ENCODE assay signal across 9 cellular contexts in the genomic region with DNA sequence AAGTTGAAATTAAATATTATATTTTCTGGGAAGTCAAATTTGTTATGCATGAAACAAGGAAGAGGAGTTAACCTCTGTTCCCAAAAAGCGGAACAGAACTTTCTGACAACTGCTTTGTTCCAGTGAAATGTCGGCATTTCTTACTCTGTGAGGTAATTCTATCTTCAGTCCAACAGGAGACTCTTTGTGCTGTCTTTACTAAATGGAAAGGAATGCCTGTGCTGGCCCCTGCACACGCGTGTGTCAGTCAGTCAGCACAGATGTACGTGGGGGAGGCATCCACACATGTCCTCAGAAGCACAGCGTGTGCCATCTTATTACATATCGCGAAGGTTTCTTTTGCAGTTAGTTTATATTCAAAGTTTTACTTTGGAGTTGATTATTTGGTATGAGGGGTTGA. TPM values are rescaled to one million over a fixed set of nuclear protein-coding genes. Genes with fewer than 3 reads are reported as not detected.
DNase-seq lines count a peak whose midpoint lies in the region; ATAC-seq lines count a peak whose summit lies in the region.
"Had no signal": no experiment of that assay in that cellular context is flagged by ENCODE, and none has a peak within 500 bp of the region (broad histone marks: within the 10 kb centered on the region; RNA-seq: fewer than 3 reads in every experiment).

No MANE protein-coding gene starts in this region.

- no peaks in the 10 kb centered on the region for H3K27me3 ChIP-seq in effector memory CD4-positive, alpha-beta T cell (replicated peaks; ENCODE audit: control insufficient read depth, insufficient read depth, low read length, poor library complexity, severe bottlenecking)

- ATAC-seq in left cardiac atrium (peak; percentile 35 to 76), HG03175 (IDR thresholded peaks at IDR 0.05; ENCODE audit: unreplicated experiment) (no peak)
- ATAC-seq in activated naive CD8-positive, alpha-beta T cell treated with anti-CD3 and anti-CD28 coated beads, Interleukin-2, amount 50 U/mL, for 24 hours = no peak

- intact Hi-C loops in left cardiac atrium (cut with DNase I) = loop anchor here in 1 of 2 donors (10.0 kb wide), 1 partner anchor 425 kb away; no protein-coding TSS in a partner anchor

- H3K4me3 Mint-ChIP-seq in activated naive CD8-positive, alpha-beta T cell treated with anti-CD3 and anti-CD28 coated beads, Interleukin-2, amount 50 U/mL, for 24 hours = no peak overlapping the region

- H3K27ac ChIP-seq in effector memory CD4-positive, alpha-beta T cell (ENCODE audit: insufficient read depth, low read length, poor library complexity, severe bottlenecking) = no peak overlapping the region

- H3K36me3 ChIP-seq in effector memory CD4-positive, alpha-beta T cell (ENCODE audit: control insufficient read depth, insufficient read depth, low read length) = peaks cover 13% of the 10 kb centered on the region

- peaks cover 2% of the 10 kb centered on the region for H3K27me3 Mint-ChIP-seq in activated naive CD8-positive, alpha-beta T cell treated with anti-CD3 and anti-CD28 coated beads, Interleukin-2, amount 50 U/mL, for 24 hours

- DNase-seq in ELR (ENCODE audit: low read depth) = peak; percentile 92
- DNase-seq in amniotic epithelial cell (ENCODE audit: low read depth) = peak; percentile 88
- no peak for DNase-seq in left cardiac atrium
- DNase-seq in renal cortical epithelial cell (ENCODE audit: low read depth) = peak; percentile 62
- no peak for DNase-seq in GM19240 (ENCODE audit: insufficient read length, low spot score)
- DNase-seq in activated naive CD8-positive, alpha-beta T cell treated with anti-CD3 and anti-CD28 coated beads, Interleukin-2, amount 50 U/mL, for 24 hours = no peak
- no peak for DNase-seq in effector memory CD4-positive, alpha-beta T cell

- H3K4me1 Mint-ChIP-seq in activated naive CD8-positive, alpha-beta T cell treated with anti-CD3 and anti-CD28 coated beads, Interleukin-2, amount 50 U/mL, for 24 hours = peaks cover 33% of the 10 kb centered on the region

- H3K27ac Mint-ChIP-seq in activated naive CD8-positive, alpha-beta T cell treated with anti-CD3 and anti-CD28 coated beads, Interleukin-2, amount 50 U/mL, for 24 hours = no peak overlapping the region

- H3K4me3 ChIP-seq in effector memory CD4-positive, alpha-beta T cell (ENCODE audit: insufficient read depth, low read depth, low read length, poor library complexity, severe bottlenecking) = no peak overlapping the region

- H3K9me3 ChIP-seq in effector memory CD4-positive, alpha-beta T cell (ENCODE audit: control insufficient read depth, low read length) = no peaks in the 10 kb centered on the region

- peaks cover 13% of the 10 kb centered on the region for H3K4me1 ChIP-seq in effector memory CD4-positive, alpha-beta T cell (ENCODE audit: control insufficient read depth, insufficient read depth, low read length, poor library complexity, severe bottlenecking)

- H3K9me3 Mint-ChIP-seq in activated naive CD8-positive, alpha-beta T cell treated with anti-CD3 and anti-CD28 coated beads, Interleukin-2, amount 50 U/mL, for 24 hours = no peaks in the 10 kb centered on the region

- peaks cover 32% of the 10 kb centered on the region for H3K36me3 Mint-ChIP-seq in activated naive CD8-positive, alpha-beta T cell treated with anti-CD3 and anti-CD28 coated beads, Interleukin-2, amount 50 U/mL, for 24 hours (ENCODE audit: low read depth)

RNA-seq across cellular contexts. Expression of a gene that starts 37.5 kb away (rescaled TPM):
- total RNA-seq in left cardiac atrium (10 to 100 TPM; 25.6 to 36.4 TPM), renal cortical epithelial cell (39.6 and 109 TPM in 2 replicates)

RNA-seq across cellular contexts. Expression of a gene that starts 45.2 kb away (rescaled TPM):
- under 1 TPM; 0.21 to 0.31 TPM for total RNA-seq in left cardiac atrium
- total RNA-seq in renal cortical epithelial cell = 0.35 and 1.7 TPM in 2 replicates
- total RNA-seq: activated CD8-positive, alpha-beta memory T cell treated with anti-CD3 and anti-CD28 coated beads for 36 hours had no signal

RNA-seq across cellular contexts. Expression of a gene that starts 49.5 kb away (rescaled TPM):
- total RNA-seq in left cardiac atrium (not detected), renal cortical epithelial cell (not detected in 2 replicates)
- total RNA-seq: activated CD8-positive, alpha-beta memory T cell treated with anti-CD3 and anti-CD28 coated beads for 36 hours had no signal

Comparison
In these comparisons a context has a peak if more than half of its experiments do, and no peak if none do; other contexts are left out.
1. DNase-seq: peak in ELR (single experiment), amniotic epithelial cell (single experiment) and renal cortical epithelial cell (single experiment); none in left cardiac atrium (single experiment), GM19240 (single experiment), activated naive CD8-positive, alpha-beta T cell treated with anti-CD3 and anti-CD28 coated beads, Interleukin-2, amount 50 U/mL, for 24 hours (single experiment) and effector memory CD4-positive, alpha-beta T cell (0 of 3).
2. ATAC-seq: peak in left cardiac atrium (2 of 2); none in HG03175 (single experiment) and activated naive CD8-positive, alpha-beta T cell treated with anti-CD3 and anti-CD28 coated beads, Interleukin-2, amount 50 U/mL, for 24 hours (single experiment).